Comparison of ENCODE assay signal across 12 cellular contexts in the genomic region with DNA sequence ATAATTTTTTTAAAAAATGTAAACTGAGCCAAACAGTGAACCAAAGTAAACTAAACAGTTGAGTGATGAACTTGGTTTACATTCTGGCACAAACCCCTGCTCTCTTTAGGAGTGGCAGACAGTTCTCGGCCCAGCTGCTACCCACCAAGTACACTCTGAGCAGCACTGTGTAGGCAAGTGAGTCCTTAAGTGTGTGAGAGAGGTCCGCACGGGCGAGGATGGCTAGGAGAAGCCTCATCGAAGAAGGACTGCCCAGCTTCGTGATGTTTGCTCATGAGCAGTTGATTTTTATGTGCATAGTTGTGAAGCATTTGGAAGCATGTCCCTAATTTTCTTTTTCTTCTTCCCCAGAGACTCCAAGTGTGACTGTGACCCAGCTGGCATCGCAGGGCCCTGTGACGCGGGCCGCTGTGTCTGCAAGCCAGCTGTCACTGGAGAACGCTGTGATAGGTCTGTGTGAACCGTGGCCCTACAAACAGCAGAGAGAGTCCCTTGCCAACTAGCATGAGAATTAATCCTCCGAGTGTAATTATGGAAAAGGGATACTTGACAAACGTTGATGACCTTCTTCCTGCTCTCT. TPM values are rescaled to one million over a fixed set of nuclear protein-coding genes. Genes with fewer than 3 reads are reported as not detected.
DNase-seq lines count a peak whose midpoint lies in the region; ATAC-seq and TF ChIP-seq lines count a peak whose summit lies in the region.
"Had no signal": no experiment of that assay in that cellular context is flagged by ENCODE, and none has a peak within 500 bp of the region (broad histone marks: within the 10 kb centered on the region; RNA-seq: fewer than 3 reads in every experiment).

No MANE protein-coding gene starts in this region.

- H3K27me3 ChIP-seq in suprapubic skin: no peaks in the 10 kb centered on the region
- H3K27me3 ChIP-seq: tibial nerve had no signal

- no peak overlapping the region for H3K4me3 ChIP-seq in suprapubic skin
- H3K4me3 ChIP-seq: dorsolateral prefrontal cortex, tibial nerve had no signal

- DNase-seq in NCI-H1092 (lab: John Stamatoyannopoulos, UW) (peak; percentile 57), NCI-H774 (lab: John Stamatoyannopoulos, UW) (peak; percentile 55), left ventricle myocardium superior (peak; percentile 83), suprapubic skin (ENCODE audit: low spot score in 2 of 2) (peak in 1 of 2 donors; percentile 76), ecto neural progenitor cell (ENCODE audit: low spot score) (no peak), RPMI8226 (no peak)
- DNase-seq: activated CD4-positive, alpha-beta T cell treated with anti-CD3 and anti-CD28 coated beads for 4 hours; activated naive CD4-positive, alpha-beta T cell treated with anti-CD3 and anti-CD28 coated beads for 36 hours; dorsolateral prefrontal cortex; SIG-M5 had no signal

- TF ChIP-seq EP300 in suprapubic skin (IDR thresholded peaks at IDR 0.05): no peak

- no peak for TF ChIP-seq CTCF in suprapubic skin (IDR thresholded peaks at IDR 0.05)

- 60% methylated on average over 14 of the region's 14 CpGs for WGBS in suprapubic skin

- ATAC-seq in left ventricle myocardium superior: peak; percentile 91
- no peak for ATAC-seq in GM18519 (IDR thresholded peaks at IDR 0.05; ENCODE audit: low FRiP score, unreplicated experiment)

- no peak for TF ChIP-seq POLR2A in suprapubic skin (IDR thresholded peaks at IDR 0.05)

- H3K36me3 ChIP-seq in suprapubic skin: no peaks in the 10 kb centered on the region
- H3K36me3 ChIP-seq: tibial nerve had no signal

- H3K9me3 ChIP-seq in suprapubic skin: no peaks in the 10 kb centered on the region
- H3K9me3 ChIP-seq: tibial nerve had no signal

- intact Hi-C loops in left ventricle myocardium superior (cut with micrococcal nuclease): no loop called here

- H3K27ac ChIP-seq in suprapubic skin: peak overlapping the region; percentile 64
- H3K27ac ChIP-seq: dorsolateral prefrontal cortex had no signal

- peaks cover 18% of the 10 kb centered on the region for H3K4me1 ChIP-seq in suprapubic skin

RNA-seq across cellular contexts. Expression of a gene that starts 32.1 kb away (rescaled TPM):
- 3.7 TPM for total RNA-seq in left ventricle myocardium superior
- total RNA-seq in suprapubic skin: 10 to 100 TPM; 24.2 to 46.5 (median 35.5) TPM

Comparison
In these comparisons a context has a peak if more than half of its experiments do, and no peak if none do; other contexts are left out.
1. DNase-seq: peak in NCI-H1092 (single experiment), NCI-H774 (single experiment) and left ventricle myocardium superior (single experiment); none in ecto neural progenitor cell (single experiment) and RPMI8226 (single experiment).